ENCODE assay signal across 8 cellular contexts in genomic region chr12:132218915-132219314, GRCh38.
A peak's percentile ranks its signal among the peaks of the same experiment; 100 is the strongest.
DNase-seq lines count a peak whose midpoint lies in the region; ATAC-seq and TF ChIP-seq lines count a peak whose summit lies in the region.

No MANE protein-coding gene starts in this region.

- no peak overlapping the region for H3K4me3 Mint-ChIP-seq in osteocyte (ENCODE audit: unreplicated experiment)

- peak; percentile 28 for TF ChIP-seq CTCF in osteocyte (IDR thresholded peaks at IDR 0.05)

- no peak overlapping the region for H3K27ac ChIP-seq in BLaER1

- no peak overlapping the region for H3K27ac Mint-ChIP-seq in osteocyte (ENCODE audit: unreplicated experiment)

- ATAC-seq in HG03175 (IDR thresholded peaks at IDR 0.05; ENCODE audit: unreplicated experiment), result no peak
- no peak for ATAC-seq in GM19395 (IDR thresholded peaks at IDR 0.05; ENCODE audit: unreplicated experiment)

- no peaks in the 10 kb centered on the region for H4K20me1 ChIP-seq in BLaER1

- DNase-seq in H7 (peak; percentile 96), SK-N-DZ (ENCODE audit: low spot score) (peak; percentile 61), cerebellar cortex (ENCODE audit: low spot score) (peak; percentile 54), osteocyte (ENCODE audit: extremely low spot score, unreplicated experiment) (no peak), OCI-M2 (lab: John Stamatoyannopoulos, UW; ENCODE audit: unreplicated experiment) (no peak)

- H3K4me3 ChIP-seq in BLaER1, result no peak overlapping the region
- no peak overlapping the region for H3K4me3 ChIP-seq in H7 (ENCODE audit: insufficient read depth, low read depth, low read length)

- H3K4me1 ChIP-seq in BLaER1, result peaks cover 66% of the 10 kb centered on the region

- H3K4me1 Mint-ChIP-seq in osteocyte (ENCODE audit: unreplicated experiment), result peaks cover 4% of the 10 kb centered on the region

- no peaks in the 10 kb centered on the region for H3K36me3 ChIP-seq in BLaER1
- H3K36me3 ChIP-seq in H7 (replicated peaks; ENCODE audit: control insufficient read depth, insufficient read depth, low read length), result no peaks in the 10 kb centered on the region

- 0 out of 2 replicates have a peak, but pooled peaks cover 3% of the 10 kb centered on the region for H3K9me3 ChIP-seq in BLaER1

- H3K36me3 Mint-ChIP-seq in osteocyte (ENCODE audit: unreplicated experiment), result no peaks in the 10 kb centered on the region

- peak overlapping the region; percentile 71 for H3K4me2 ChIP-seq in BLaER1

- no peak overlapping the region for H3K9ac ChIP-seq in BLaER1

- no peaks in the 10 kb centered on the region for H3K27me3 ChIP-seq in BLaER1
- no peaks in the 10 kb centered on the region; the same call in none of the 2 replicates for H3K27me3 ChIP-seq in H7 (ENCODE audit: control insufficient read depth, insufficient read depth, low read length)

- no peaks in the 10 kb centered on the region for H3K9me3 Mint-ChIP-seq in osteocyte (ENCODE audit: unreplicated experiment)

- peaks cover 3% of the 10 kb centered on the region for H3K27me3 Mint-ChIP-seq in osteocyte (ENCODE audit: unreplicated experiment)

Comparison
In these comparisons a context has a peak if more than half of its experiments do, and no peak if none do; other contexts are left out.
1. DNase-seq: peak in H7 (single experiment), SK-N-DZ (single experiment) and cerebellar cortex (single experiment); none in osteocyte (single experiment) and OCI-M2 (single experiment).